1 cellular context compared by ENCODE assay signal in the genomic region with DNA sequence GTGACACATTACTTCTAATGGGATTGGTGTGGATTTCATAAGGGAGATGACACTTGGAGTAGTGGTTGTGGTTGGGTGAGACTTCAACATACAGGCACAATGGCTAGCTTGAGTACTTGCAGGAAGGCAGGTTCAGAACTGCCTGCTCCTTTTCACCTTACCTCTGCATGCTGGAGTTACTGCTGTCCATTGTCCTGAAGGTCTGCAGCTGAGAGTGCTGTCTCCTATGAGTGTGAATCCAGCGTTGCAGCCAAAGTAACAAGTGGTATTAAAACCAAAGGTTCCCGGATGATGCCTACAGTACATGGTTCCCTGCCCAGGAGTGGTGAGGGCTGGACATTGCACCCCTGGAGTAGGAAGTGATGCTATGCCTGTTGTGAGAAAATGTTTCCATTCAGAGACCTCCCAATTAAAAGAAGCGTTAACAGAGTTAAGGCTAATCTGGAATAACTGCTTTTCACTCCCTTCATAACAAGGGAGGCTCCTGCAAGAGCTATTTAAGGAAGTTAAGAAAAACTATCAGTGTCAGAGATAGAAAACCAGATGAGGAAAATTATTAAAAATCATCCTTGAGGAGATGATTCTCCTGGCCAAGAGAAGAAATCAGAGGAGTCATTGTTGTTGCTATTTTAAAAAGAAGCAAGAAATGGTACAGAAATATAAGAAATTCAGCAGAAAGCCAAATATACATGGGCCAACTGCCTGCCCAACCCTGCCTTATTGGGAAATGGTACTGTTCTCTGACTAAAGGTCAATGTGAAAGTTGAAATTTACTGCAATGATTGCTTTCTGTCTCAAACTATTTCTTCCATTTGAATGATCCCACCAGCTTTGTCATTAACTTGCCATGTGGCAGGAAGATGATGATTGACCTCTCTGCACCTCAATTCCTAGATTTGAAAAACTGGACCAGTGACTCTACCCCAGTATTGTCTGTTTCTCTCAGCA.
TF ChIP-seq lines count a peak whose summit lies in the region.

No MANE protein-coding gene starts in this region.

TF ChIP-seq in GM12878, 131 proteins besides CTCF, POLR2A, EP300 and RAD21:
- TF ChIP-seq, protein P1, sequence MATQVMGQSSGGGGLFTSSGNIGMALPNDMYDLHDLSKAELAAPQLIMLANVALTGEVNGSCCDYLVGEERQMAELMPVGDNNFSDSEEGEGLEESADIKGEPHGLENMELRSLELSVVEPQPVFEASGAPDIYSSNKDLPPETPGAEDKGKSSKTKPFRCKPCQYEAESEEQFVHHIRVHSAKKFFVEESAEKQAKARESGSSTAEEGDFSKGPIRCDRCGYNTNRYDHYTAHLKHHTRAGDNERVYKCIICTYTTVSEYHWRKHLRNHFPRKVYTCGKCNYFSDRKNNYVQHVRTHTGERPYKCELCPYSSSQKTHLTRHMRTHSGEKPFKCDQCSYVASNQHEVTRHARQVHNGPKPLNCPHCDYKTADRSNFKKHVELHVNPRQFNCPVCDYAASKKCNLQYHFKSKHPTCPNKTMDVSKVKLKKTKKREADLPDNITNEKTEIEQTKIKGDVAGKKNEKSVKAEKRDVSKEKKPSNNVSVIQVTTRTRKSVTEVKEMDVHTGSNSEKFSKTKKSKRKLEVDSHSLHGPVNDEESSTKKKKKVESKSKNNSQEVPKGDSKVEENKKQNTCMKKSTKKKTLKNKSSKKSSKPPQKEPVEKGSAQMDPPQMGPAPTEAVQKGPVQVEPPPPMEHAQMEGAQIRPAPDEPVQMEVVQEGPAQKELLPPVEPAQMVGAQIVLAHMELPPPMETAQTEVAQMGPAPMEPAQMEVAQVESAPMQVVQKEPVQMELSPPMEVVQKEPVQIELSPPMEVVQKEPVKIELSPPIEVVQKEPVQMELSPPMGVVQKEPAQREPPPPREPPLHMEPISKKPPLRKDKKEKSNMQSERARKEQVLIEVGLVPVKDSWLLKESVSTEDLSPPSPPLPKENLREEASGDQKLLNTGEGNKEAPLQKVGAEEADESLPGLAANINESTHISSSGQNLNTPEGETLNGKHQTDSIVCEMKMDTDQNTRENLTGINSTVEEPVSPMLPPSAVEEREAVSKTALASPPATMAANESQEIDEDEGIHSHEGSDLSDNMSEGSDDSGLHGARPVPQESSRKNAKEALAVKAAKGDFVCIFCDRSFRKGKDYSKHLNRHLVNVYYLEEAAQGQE (IDR thresholded peaks at IDR 0.05; ENCODE audit: low read depth, low read length) = peak; percentile 96
- TF ChIP-seq SIN3A (IDR thresholded peaks at IDR 0.05; ENCODE audit: low read depth, low read length) = 0 out of 2 replicates have a peak, but pooled peaks have one; percentile 32
- TF ChIP-seq RCOR1 (conservative IDR thresholded peaks at IDR 0.05; ENCODE audit: low read depth, low read length) = 0 out of 2 replicates have a peak, but pooled peaks have one; percentile 50
- TF ChIP-seq MXI1 (IDR thresholded peaks at IDR 0.05; ENCODE audit: low read depth, low read length) = peak; percentile 55; the same call in 1 of the 2 replicates
- 0 out of 2 replicates have a peak, but pooled peaks have one; percentile 29 for TF ChIP-seq ZNF24 (IDR thresholded peaks at IDR 0.05)
- no peak for TF ChIP-seq SMAD5 (IDR thresholded peaks at IDR 0.05; ENCODE audit: low read depth)
- TF ChIP-seq, protein P2, sequence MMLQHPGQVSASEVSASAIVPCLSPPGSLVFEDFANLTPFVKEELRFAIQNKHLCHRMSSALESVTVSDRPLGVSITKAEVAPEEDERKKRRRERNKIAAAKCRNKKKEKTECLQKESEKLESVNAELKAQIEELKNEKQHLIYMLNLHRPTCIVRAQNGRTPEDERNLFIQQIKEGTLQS (IDR thresholded peaks at IDR 0.05; ENCODE audit: borderline replicate concordance, extremely low read depth, low read depth, low read length) = no peak
- TF ChIP-seq WRNIP1 (IDR thresholded peaks at IDR 0.05; ENCODE audit: borderline replicate concordance, low read depth, low read length) = no peak
- TF ChIP-seq TCF12 (IDR thresholded peaks at IDR 0.05; ENCODE audit: low read depth, low read length) = no peak
- TF ChIP-seq, protein P3, sequence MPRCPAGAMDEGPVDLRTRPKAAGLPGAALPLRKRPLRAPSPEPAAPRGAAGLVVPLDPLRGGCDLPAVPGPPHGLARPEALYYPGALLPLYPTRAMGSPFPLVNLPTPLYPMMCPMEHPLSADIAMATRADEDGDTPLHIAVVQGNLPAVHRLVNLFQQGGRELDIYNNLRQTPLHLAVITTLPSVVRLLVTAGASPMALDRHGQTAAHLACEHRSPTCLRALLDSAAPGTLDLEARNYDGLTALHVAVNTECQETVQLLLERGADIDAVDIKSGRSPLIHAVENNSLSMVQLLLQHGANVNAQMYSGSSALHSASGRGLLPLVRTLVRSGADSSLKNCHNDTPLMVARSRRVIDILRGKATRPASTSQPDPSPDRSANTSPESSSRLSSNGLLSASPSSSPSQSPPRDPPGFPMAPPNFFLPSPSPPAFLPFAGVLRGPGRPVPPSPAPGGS (IDR thresholded peaks at IDR 0.05; ENCODE audit: borderline replicate concordance, insufficient read depth, low read depth, low read length, poor library complexity, severe bottlenecking) = no peak
- no peak for TF ChIP-seq ZNF207 (IDR thresholded peaks at IDR 0.05; ENCODE audit: borderline replicate concordance)
- TF ChIP-seq MTA3 (IDR thresholded peaks at IDR 0.05; ENCODE audit: borderline replicate concordance, low read length) = no peak
- TF ChIP-seq NR2C2 (IDR thresholded peaks at IDR 0.05; ENCODE audit: borderline replicate concordance, control insufficient read depth, insufficient read length, low read depth) = no peak
- no peak for TF ChIP-seq ETV6 (conservative IDR thresholded peaks at IDR 0.05 in 1 of 2, IDR thresholded peaks at IDR 0.05 in 1 of 2; ENCODE audit: borderline replicate concordance in 1 of 2, low read depth in 1 of 2)
TF ChIP-seq in GM12878: peak in this region for 5.
